Comparison of ENCODE assay signal across 17 cellular contexts in genomic region chr4:41446391-41446790, GRCh38.
DNase-seq lines count a peak whose midpoint lies in the region; FAIRE-seq and TF ChIP-seq lines count a peak whose summit lies in the region.
"Had no signal": no experiment of that assay in that cellular context is flagged by ENCODE, and none has a peak within 500 bp of the region (broad histone marks: within the 10 kb centered on the region; RNA-seq: fewer than 3 reads in every experiment).

No MANE protein-coding gene starts in this region.

- no peak for TF ChIP-seq EP300 in ovary (IDR thresholded peaks at IDR 0.05)

- no peaks in the 10 kb centered on the region for H3K9me2 ChIP-seq in GM23248 (ENCODE audit: insufficient read depth)

- no peak for TF ChIP-seq POLR2A in ovary (IDR thresholded peaks at IDR 0.05)

- H3K4me3 ChIP-seq in AG10803 (ENCODE audit: low read length) (no peak overlapping the region), GM23248 (no peak overlapping the region), ovary (no peak overlapping the region)
- H3K4me3 ChIP-seq: BLaER1, GM12878 had no signal

- no peaks in the 10 kb centered on the region for H3K9me3 ChIP-seq in GM23248 (ENCODE audit: low read depth)
- H3K9me3 ChIP-seq in ovary = no peaks in the 10 kb centered on the region
- H3K9me3 ChIP-seq: BLaER1 had no signal

- H3F3A ChIP-seq in GM23248 (ENCODE audit: insufficient read depth) = no peaks in the 10 kb centered on the region

- H3K27me3 ChIP-seq in GM23248 (replicated peaks; ENCODE audit: insufficient read depth) = no peaks in the 10 kb centered on the region
- H3K27me3 ChIP-seq in ovary = no peaks in the 10 kb centered on the region
- H3K27me3 ChIP-seq: BLaER1 had no signal

- H2AFZ ChIP-seq in GM23248 = no peak overlapping the region

- no peaks in the 10 kb centered on the region for H4K20me1 ChIP-seq in GM23248 (ENCODE audit: insufficient read depth)
- H4K20me1 ChIP-seq: BLaER1 had no signal

- no peaks in the 10 kb centered on the region for H3K79me2 ChIP-seq in GM23248 (ENCODE audit: insufficient read depth)

- H3K36me3 ChIP-seq in GM23248 (ENCODE audit: low read depth) = no peaks in the 10 kb centered on the region
- H3K36me3 ChIP-seq in ovary = no peaks in the 10 kb centered on the region
- H3K36me3 ChIP-seq: BLaER1 had no signal

- H3K4me2 ChIP-seq in GM23248 (ENCODE audit: unreplicated experiment) = no peak overlapping the region
- H3K4me2 ChIP-seq: BLaER1, KMS-11 had no signal

- intact Hi-C loops in ovary (cut with DNase I) = no loop called here

- H3K4me1 ChIP-seq in GM23248 (ENCODE audit: insufficient read depth) = peaks cover 2% of the 10 kb centered on the region; the same call in 1 of the 2 replicates
- peaks cover 2% of the 10 kb centered on the region for H3K4me1 ChIP-seq in ovary (ENCODE audit: insufficient read depth)
- H3K4me1 ChIP-seq: BLaER1 had no signal

- peak; percentile 66 for FAIRE-seq in A204.1 (lab: Jason Lieb, UNC)
- FAIRE-seq: GM12878, GM19239 had no signal

- 37 to 61% methylated on average over 1 of the region's 1 CpG for WGBS in GM23248 (ENCODE audit: low coverage in 1 of 2, low lambda C conversion rate in 2 of 2, missing lambda C conversion rate in 2 of 2), 2 experiments
- 93 to 98% (median 94%) methylated on average over 1 of the region's 1 CpG for whole genome bisulfite sequencing in ovary, 3 donors

- no peak for TF ChIP-seq CTCF in AG10803 (conservative IDR thresholded peaks at IDR 0.05; ENCODE audit: low read length)
- TF ChIP-seq CTCF in VCaP (conservative IDR thresholded peaks at IDR 0.05) = no peak
- no peak for TF ChIP-seq CTCF in ovary (IDR thresholded peaks at IDR 0.05)

- no peak overlapping the region for H3K9ac ChIP-seq in GM23248
- H3K9ac ChIP-seq: BLaER1, KMS-11 had no signal

- H3K27ac ChIP-seq in GM23248 (no peak overlapping the region), VCaP (peak overlapping the region; percentile 94), ovary (no peak overlapping the region)
- H3K27ac ChIP-seq: BLaER1, KMS-11 had no signal

- DNase-seq in AG10803 (ENCODE audit: low read depth) (peak; percentile 25), GM23248 (peak; percentile 10), hepatic stellate cell (ENCODE audit: low spot score) (no peak), OCI-M1 (lab: John Stamatoyannopoulos, UW) (no peak), COR-L47 (lab: John Stamatoyannopoulos, UW) (no peak), ovary (no peak)
- DNase-seq: CD8-positive, alpha-beta T cell; DMS153; DMS79; GOT3; H9 had no signal

- in situ Hi-C loops in GM23248 (cut with MboI) = no loop called here

Comparison
In these comparisons a context has a peak if more than half of its experiments do, and no peak if none do; other contexts are left out.
1. DNase-seq: peak in AG10803 (single experiment) and GM23248 (single experiment); none in hepatic stellate cell (single experiment), OCI-M1 (single experiment), COR-L47 (single experiment) and ovary (0 of 5).